Comparison of ENCODE assay signal across 25 cellular contexts in genomic region chr1:214967865-214968575, GRCh38.
DNase-seq lines count a peak whose midpoint lies in the region; ATAC-seq, FAIRE-seq and TF ChIP-seq lines count a peak whose summit lies in the region.
"Had no signal": no experiment of that assay in that cellular context is flagged by ENCODE, and none has a peak within 500 bp of the region (broad histone marks: within the 10 kb centered on the region; RNA-seq: fewer than 3 reads in every experiment).

No MANE protein-coding gene starts in this region.

- no peak overlapping the region for H3K4me3 Mint-ChIP-seq in activated CD4-positive, alpha-beta T cell treated with anti-CD3 and anti-CD28 coated beads, Interleukin-2, amount 10 ng/mL, durations not matched to agents 7 days and 5 days
- H3K4me3 Mint-ChIP-seq: activated CD4-positive, alpha-beta memory T cell treated with anti-CD3 and anti-CD28 coated beads for 36 hours; GM23338 had no signal

- ATAC-seq in HG02970 (IDR thresholded peaks at IDR 0.05; ENCODE audit: low FRiP score, unreplicated experiment): no peak
- ATAC-seq: GM23338, left ventricle myocardium superior had no signal

- TF ChIP-seq CTCF in BJ (IDR thresholded peaks at IDR 0.05; ENCODE audit: insufficient read depth, low read depth, low read length) (no peak), choroid plexus epithelial cell (conservative IDR thresholded peaks at IDR 0.05; ENCODE audit: low read depth, low read length) (no peak)

- H3K27ac Mint-ChIP-seq in activated CD4-positive, alpha-beta T cell treated with anti-CD3 and anti-CD28 coated beads, Interleukin-2, amount 10 ng/mL, durations not matched to agents 7 days and 5 days: no peak overlapping the region
- H3K27ac Mint-ChIP-seq: activated CD4-positive, alpha-beta memory T cell treated with anti-CD3 and anti-CD28 coated beads for 36 hours; GM23338 had no signal

- H3K9me3 Mint-ChIP-seq in activated CD4-positive, alpha-beta T cell treated with anti-CD3 and anti-CD28 coated beads, Interleukin-2, amount 10 ng/mL, durations not matched to agents 7 days and 5 days: no peaks in the 10 kb centered on the region
- H3K9me3 Mint-ChIP-seq: activated CD4-positive, alpha-beta memory T cell treated with anti-CD3 and anti-CD28 coated beads for 36 hours; GM23338 had no signal

- FAIRE-seq in HTR-8/SVneo (lab: Jason Lieb, UNC): no peak
- FAIRE-seq: bronchial epithelial cell, frontal cortex, islet of Langerhans had no signal

- H3K27me3 Mint-ChIP-seq in activated CD4-positive, alpha-beta T cell treated with anti-CD3 and anti-CD28 coated beads, Interleukin-2, amount 10 ng/mL, durations not matched to agents 7 days and 5 days: no peaks in the 10 kb centered on the region

- POLR2A ChIA-PET in BJ (lab: Charles Lee): interaction anchor here (1.3 kb wide), 1 partner anchor 11 kb away, joined by 3 read pairs; no protein-coding TSS in a partner anchor
- POLR2A ChIA-PET in activated CD4-positive, alpha-beta T cell treated with anti-CD3 and anti-CD28 coated beads, Interleukin-2, amount 10 ng/mL, durations not matched to agents 7 days and 5 days (lab: Charles Lee): no interaction called here

- no peaks in the 10 kb centered on the region for H3K27me3 ChIP-seq in BJ (ENCODE audit: control insufficient read depth, insufficient read depth, low read length)
- H3K27me3 ChIP-seq: MG63, sigmoid colon, suprapubic skin had no signal

- H3K36me3 Mint-ChIP-seq in activated CD4-positive, alpha-beta T cell treated with anti-CD3 and anti-CD28 coated beads, Interleukin-2, amount 10 ng/mL, durations not matched to agents 7 days and 5 days (ENCODE audit: low read depth): no peaks in the 10 kb centered on the region
- H3K36me3 Mint-ChIP-seq: activated CD4-positive, alpha-beta memory T cell treated with anti-CD3 and anti-CD28 coated beads for 36 hours had no signal

- H3K4me3 ChIP-seq in BJ (ENCODE audit: low read depth, low read length) (no peak overlapping the region), choroid plexus epithelial cell (ENCODE audit: low read depth, low read length) (no peak overlapping the region)
- H3K4me3 ChIP-seq: GM23338, MG63, sigmoid colon, suprapubic skin had no signal

- DNase-seq in BJ (ENCODE audit: low read depth): peak; percentile 25
- DNase-seq in HS-27A (ENCODE audit: low read depth): peak; percentile 62
- DNase-seq in choroid plexus epithelial cell (ENCODE audit: low read depth): peak; percentile 66
- peak; percentile 52 for DNase-seq in myocyte (ENCODE audit: low read depth)
- no peak for DNase-seq in HTR-8/SVneo (ENCODE audit: insufficient read length, low spot score)
- no peak for DNase-seq in activated CD4-positive, alpha-beta T cell treated with anti-CD3 and anti-CD28 coated beads, Interleukin-2, amount 10 ng/mL, durations not matched to agents 7 days and 5 days
- DNase-seq: activated CD4-positive, alpha-beta memory T cell treated with anti-CD3 and anti-CD28 coated beads for 36 hours; activated CD4-positive, CD25-positive, alpha-beta regulatory T cell; activated gamma-delta T cell treated with Interleukin-2 at 50 U/mL for 16 hours; AML-193; dermis blood vessel endothelial cell; DMS79 treated with DMSO at 0.1 percent for 48 hours; hypothalamus; left ventricle myocardium superior; MG63; NCI-H146; NCI-H524 treated with DMSO at 0.1 percent for 48 hours; posterior cingulate gyrus; sigmoid colon had no signal

- H3K36me3 ChIP-seq in BJ (ENCODE audit: control insufficient read depth, insufficient read depth, low read length): no peaks in the 10 kb centered on the region
- H3K36me3 ChIP-seq: MG63, sigmoid colon, suprapubic skin had no signal

- CTCF ChIA-PET in BJ (lab: Yijun Ruan, JAX): interaction anchor here (0.7 to 2.6 kb wide), 2 partner anchors 10 to 429 kb away, joined by 3 to 11 read pairs; no protein-coding TSS in a partner anchor
- CTCF ChIA-PET in activated CD4-positive, alpha-beta T cell treated with anti-CD3 and anti-CD28 coated beads, Interleukin-2, amount 10 ng/mL, durations not matched to agents 7 days and 5 days (lab: Charles Lee): no interaction called here

- H3K4me1 Mint-ChIP-seq in activated CD4-positive, alpha-beta T cell treated with anti-CD3 and anti-CD28 coated beads, Interleukin-2, amount 10 ng/mL, durations not matched to agents 7 days and 5 days: no peaks in the 10 kb centered on the region

Comparison
In these comparisons a context has a peak if more than half of its experiments do, and no peak if none do; other contexts are left out.
1. DNase-seq: peak in BJ (single experiment), HS-27A (single experiment), choroid plexus epithelial cell (single experiment) and myocyte (single experiment); none in HTR-8/SVneo (single experiment) and activated CD4-positive, alpha-beta T cell treated with anti-CD3 and anti-CD28 coated beads, Interleukin-2, amount 10 ng/mL, durations not matched to agents 7 days and 5 days (single experiment).